ENCODE assay signal across 8 cellular contexts in the genomic region with DNA sequence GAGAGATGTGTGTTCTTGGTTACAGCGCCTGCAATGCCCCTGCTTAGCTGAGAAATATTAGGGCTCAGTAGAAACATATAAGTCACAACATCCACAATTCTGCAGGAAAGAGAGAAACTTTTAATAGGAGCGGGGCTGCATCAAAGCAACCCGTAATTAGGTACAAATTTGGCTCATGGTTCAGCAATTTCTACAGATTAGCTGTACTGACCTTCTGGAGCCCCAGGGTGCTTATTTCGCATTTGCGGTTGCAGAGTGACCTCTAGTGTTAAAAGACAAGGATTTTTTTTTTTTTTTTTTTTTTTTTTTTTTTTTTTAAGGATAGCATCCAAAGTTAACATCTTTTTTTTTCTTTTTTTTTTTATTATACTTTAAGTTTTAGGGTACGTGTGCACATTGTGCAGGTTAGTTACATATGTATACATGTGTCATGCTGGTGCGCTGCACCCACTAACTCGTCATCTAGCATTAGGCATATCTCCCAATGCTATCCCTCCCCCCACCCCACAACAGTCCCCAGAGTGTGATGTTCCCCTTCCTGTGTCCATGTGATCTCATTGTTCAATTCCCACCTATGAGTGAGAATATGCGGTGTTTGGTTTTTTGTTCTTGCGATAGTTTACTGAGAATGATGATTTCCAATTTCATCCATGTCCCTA.
A peak's percentile ranks its signal among the peaks of the same experiment; 100 is the strongest.
DNase-seq lines count a peak whose midpoint lies in the region; ATAC-seq, FAIRE-seq and TF ChIP-seq lines count a peak whose summit lies in the region.
"Not testable (repeated sequence)": the region's sequence is repeated elsewhere in the genome, so short reads cannot be mapped to it uniquely, and the experiment has no call there.

No MANE protein-coding gene starts in this region.

- not testable (repeated sequence) for H2AFZ ChIP-seq in GM12878 (ENCODE audit: control insufficient read depth, low read depth, low read length)

- intact Hi-C loops in GM12878 (cut with micrococcal nuclease; ENCODE audit: unreplicated experiment): loop anchor here (2.0 kb wide), 1 partner anchor 386 kb away; no protein-coding TSS in a partner anchor

- H3K4me1 Mint-ChIP-seq in nephron progenitor cell: not testable (repeated sequence)

- H3K27me3 Mint-ChIP-seq in nephron progenitor cell (ENCODE audit: low read depth, poor library complexity): peaks cover 50% of the 10 kb centered on the region

- peak; percentile 64 for TF ChIP-seq RAD21 in GM12878 (IDR thresholded peaks at IDR 0.05; ENCODE audit: insufficient read depth, low read depth, low read length)

- BruUV-seq in GM12878 (replicated peaks; lab: Mats Ljungman, UMichigan): not testable (repeated sequence)

- in situ Hi-C loops in ACHN (cut with HindIII; ENCODE audit: low pct_ligation_motif_present, low pct_unique_long_range_greater_than_20kb, low sequenced_read_pairs); GM12878 (cut with MboI): not testable (repeated sequence)

- POLR2A ChIA-PET in GM12878 (lab: Charles Lee): not testable (repeated sequence)

- RAD21 ChIA-PET in GM12878 (lab: Charles Lee; ENCODE audit: unreplicated experiment): interaction anchor here (1.3 kb wide), 1 partner anchor 17 kb away, joined by 3 read pairs; no protein-coding TSS in a partner anchor

- not testable (repeated sequence) for TF ChIP-seq POLR2A in GM12878 (IDR thresholded peaks at IDR 0.05; ENCODE audit: low read depth, low read length)

- not testable (repeated sequence) for H3K27ac Mint-ChIP-seq in nephron progenitor cell

- ATAC-seq in HG03378 (IDR thresholded peaks at IDR 0.05; ENCODE audit: unreplicated experiment) (peak; percentile 51), GM12878 (peak; percentile 47; the same call in 2 of the 3 replicates)

- H3K36me3 Mint-ChIP-seq in nephron progenitor cell (ENCODE audit: low read depth): not testable (repeated sequence)

- FAIRE-seq in GM12878 (lab: Jason Lieb, UNC): not testable (repeated sequence)

- WGBS in GM12878 (ENCODE audit: insufficient coverage, insufficient replicate concordance, low lambda C conversion rate, missing lambda C conversion rate): 26% methylated on average over 7 of the region's 10 CpGs

- H3K4me3 Mint-ChIP-seq in nephron progenitor cell: not testable (repeated sequence)

- H3K36me3 ChIP-seq in GM12878 (ENCODE audit: control insufficient read depth in 2 of 2, insufficient read depth in 2 of 2, low read length in 1 of 2): not testable (repeated sequence)

- not testable (repeated sequence) for H3K79me2 ChIP-seq in GM12878 (ENCODE audit: control insufficient read depth, insufficient read depth, low read length)

- CTCF ChIA-PET in GM12878 (lab: Yijun Ruan, JAX): interaction anchor here (0.8 kb wide), 1 partner anchor 386 kb away, joined by 5 read pairs; no protein-coding TSS in a partner anchor

- not testable (repeated sequence) for H4K20me1 ChIP-seq in GM12878 (ENCODE audit: control insufficient read depth, insufficient read depth)

- H3K9me3 Mint-ChIP-seq in nephron progenitor cell: not testable (repeated sequence)

- TF ChIP-seq CTCF in GM12865 (IDR thresholded peaks at IDR 0.05; ENCODE audit: insufficient read depth, low read depth, low read length, missing control alignments) (peak; percentile 20), GM12878 (IDR thresholded peaks at IDR 0.05 in 2 of 3, conservative IDR thresholded peaks at IDR 0.05 in 1 of 3; ENCODE audit: control insufficient read depth in 2 of 3, extremely low read depth in 1 of 3, insufficient read depth in 1 of 3, low read depth in 3 of 3, low read length in 3 of 3) (peak; percentile 11 to 39 (median 22); a peak in 1 of 6 replicates), nephron progenitor cell (IDR thresholded peaks at IDR 0.05) (peak; percentile 59)

- not testable (repeated sequence) for H3K4me2 ChIP-seq in GM12878 (ENCODE audit: control insufficient read depth, insufficient read depth)

- not testable (repeated sequence) for H3K4me1 ChIP-seq in GM12878 (ENCODE audit: control insufficient read depth, insufficient read depth, low read length)

- SMC1A ChIA-PET in GM12878 (lab: Charles Lee; ENCODE audit: uncharacterized antibody, unreplicated experiment): interaction anchor here (0.5 kb wide), 1 partner anchor 117 kb away, joined by 3 read pairs; no protein-coding TSS in a partner anchor

- H3K9me3 ChIP-seq in GM12878 (replicated peaks; ENCODE audit: control insufficient read depth, insufficient read depth, low read length): not testable (repeated sequence)

- DNase-seq in ACHN (peak; percentile 42), GM12865 (ENCODE audit: low read depth) (peak; percentile 43), NCI-H2081 (lab: John Stamatoyannopoulos, UW) (peak; percentile 46 to 62), RPMI7951 (ENCODE audit: low read depth) (peak; percentile 62), foreskin melanocyte (peak; percentile 35)
- DNase-seq in GM12878 (ENCODE audit: low read depth, low spot score); nephron progenitor cell: not testable (repeated sequence)

- H3K4me3 ChIP-seq in GM12865 (ENCODE audit: low read depth, low read length); GM12878: not testable (repeated sequence)

- not testable (repeated sequence) for H3K27ac ChIP-seq in GM12878 (ENCODE audit: control insufficient read depth, insufficient read depth)

- TF ChIP-seq EP300 in GM12878 (IDR thresholded peaks at IDR 0.05; ENCODE audit: borderline replicate concordance in 1 of 2, control insufficient read depth in 1 of 2, low read depth in 2 of 2, low read length in 2 of 2): not testable (repeated sequence)

- H3K27me3 ChIP-seq in GM12878 (replicated peaks in 1 of 2; ENCODE audit: control insufficient read depth in 2 of 2, insufficient read depth in 2 of 2, low read length in 1 of 2): not testable (repeated sequence)

- H3K9ac ChIP-seq in GM12878 (ENCODE audit: control insufficient read depth, insufficient read depth, low read length): not testable (repeated sequence)

TF ChIP-seq in GM12878, 131 proteins besides CTCF, POLR2A, EP300 and RAD21:
- peak; percentile 90 for TF ChIP-seq ZNF384 (IDR thresholded peaks at IDR 0.05; ENCODE audit: borderline replicate concordance, low read depth, low read length)
- TF ChIP-seq RUNX3 (IDR thresholded peaks at IDR 0.05; ENCODE audit: low read length): peak; percentile 18; the same call in 1 of the 2 replicates
TF ChIP-seq in GM12878: peak in this region for 2; not testable (repeated sequence) for 129.
